19 cellular contexts compared by ENCODE assay signal in genomic region chr14:81206115-81206514, GRCh38. TPM values are rescaled to one million over a fixed set of nuclear protein-coding genes. Genes with fewer than 3 reads are reported as not detected.
DNase-seq lines count a peak whose midpoint lies in the region; ATAC-seq and TF ChIP-seq lines count a peak whose summit lies in the region.
"Had no signal": no experiment of that assay in that cellular context is flagged by ENCODE, and none has a peak within 500 bp of the region (broad histone marks: within the 10 kb centered on the region; RNA-seq: fewer than 3 reads in every experiment).

No MANE protein-coding gene starts in this region.

- H3K27me3 ChIP-seq in WERI-Rb-1 (ENCODE audit: insufficient read depth, low read depth, severe bottlenecking) (no peaks in the 10 kb centered on the region), sigmoid colon (no peaks in the 10 kb centered on the region)
- H3K27me3 ChIP-seq: MG63, tibial nerve had no signal

- no peak overlapping the region for H3K4me3 ChIP-seq in WERI-Rb-1 (ENCODE audit: low read depth, low read length)
- H3K4me3 ChIP-seq in sigmoid colon: no peak overlapping the region
- H3K4me3 ChIP-seq: A549, MG63, tibial nerve had no signal

- peak; percentile 15 for DNase-seq in activated CD8-positive, alpha-beta T cell treated with anti-CD3 and anti-CD28 coated beads for 36 hours
- no peak for DNase-seq in activated CD8-positive, alpha-beta T cell treated with anti-CD3 and anti-CD28 coated beads, Interleukin-2, amount 10 ng/mL, durations not matched to agents 7 days and 5 days
- no peak for DNase-seq in caudate nucleus (lab: John Stamatoyannopoulos, UW)
- DNase-seq in nephron progenitor cell: no peak
- no peak for DNase-seq in WERI-Rb-1
- DNase-seq in sigmoid colon: no peak
- DNase-seq in T-cell: no peak
- DNase-seq: activated naive CD8-positive, alpha-beta T cell treated with anti-CD3 and anti-CD28 coated beads, Interleukin-2, amount 10 ng/mL, durations not matched to agents 7 days and 5 days; CD4-positive, CD25-positive, alpha-beta regulatory T cell; foreskin melanocyte; GOT3; MG63; NCI-H2029 treated with DMSO at 0.1 percent for 48 hours; NCI-H510A treated with DMSO at 0.1 percent for 48 hours; retina had no signal

- 80 to 90% methylated on average over 4 of the region's 4 CpGs for WGBS in sigmoid colon, 2 donors

- TF ChIP-seq CTCF in activated CD8-positive, alpha-beta T cell treated with anti-CD3 and anti-CD28 coated beads for 36 hours (IDR thresholded peaks at IDR 0.05): no peak
- TF ChIP-seq CTCF in nephron progenitor cell (IDR thresholded peaks at IDR 0.05): no peak
- no peak for TF ChIP-seq CTCF in WERI-Rb-1 (IDR thresholded peaks at IDR 0.05; ENCODE audit: low read depth, low read length)
- TF ChIP-seq CTCF in sigmoid colon (IDR thresholded peaks at IDR 0.05): no peak

- POLR2A ChIA-PET in activated CD8-positive, alpha-beta T cell treated with anti-CD3 and anti-CD28 coated beads for 36 hours (lab: Charles Lee): no interaction called here
- POLR2A ChIA-PET in activated CD8-positive, alpha-beta T cell treated with anti-CD3 and anti-CD28 coated beads, Interleukin-2, amount 10 ng/mL, durations not matched to agents 7 days and 5 days (lab: Charles Lee): no interaction called here
- POLR2A ChIA-PET in T-cell (lab: Charles Lee): no interaction called here

- H3K36me3 ChIP-seq in WERI-Rb-1: peaks cover 68% of the 10 kb centered on the region
- peaks cover 0 to 49% (median 6%) of the 10 kb centered on the region in 4 donors for H3K36me3 ChIP-seq in sigmoid colon

- peaks cover 0 to 35% (median 9%) of the 10 kb centered on the region in 4 donors for H3K4me1 ChIP-seq in sigmoid colon
- H3K4me1 ChIP-seq: A549 had no signal

- H3K9me3 ChIP-seq in WERI-Rb-1 (ENCODE audit: severe bottlenecking): no peaks in the 10 kb centered on the region
- H3K9me3 ChIP-seq in sigmoid colon: no peaks in the 10 kb centered on the region
- H3K9me3 ChIP-seq: A549, MG63, tibial nerve had no signal

- H3K36me3 Mint-ChIP-seq in activated CD8-positive, alpha-beta T cell treated with anti-CD3 and anti-CD28 coated beads for 36 hours (ENCODE audit: low read depth): peaks cover 58% of the 10 kb centered on the region
- peaks cover 64% of the 10 kb centered on the region for H3K36me3 Mint-ChIP-seq in activated CD8-positive, alpha-beta T cell treated with anti-CD3 and anti-CD28 coated beads, Interleukin-2, amount 10 ng/mL, durations not matched to agents 7 days and 5 days (ENCODE audit: low read depth)
- H3K36me3 Mint-ChIP-seq in nephron progenitor cell (ENCODE audit: low read depth) (peaks cover 85% of the 10 kb centered on the region), T-cell (peaks cover 60% of the 10 kb centered on the region)

- peak; percentile 85 for ATAC-seq in activated CD8-positive, alpha-beta T cell treated with anti-CD3 and anti-CD28 coated beads for 36 hours
- no peak for ATAC-seq in activated CD8-positive, alpha-beta T cell treated with anti-CD3 and anti-CD28 coated beads, Interleukin-2, amount 10 ng/mL, durations not matched to agents 7 days and 5 days
- ATAC-seq in HG02759 (IDR thresholded peaks at IDR 0.05; ENCODE audit: unreplicated experiment): peak; percentile 53
- no peak for ATAC-seq in T-cell (replicated peaks in 1 of 4)
- ATAC-seq: A549 had no signal

- intact Hi-C loops in activated CD8-positive, alpha-beta T cell treated with anti-CD3 and anti-CD28 coated beads for 36 hours (cut with micrococcal nuclease): no loop called here
- intact Hi-C loops in sigmoid colon (cut with DNase I): no loop called here

- CTCF ChIA-PET in activated CD8-positive, alpha-beta T cell treated with anti-CD3 and anti-CD28 coated beads for 36 hours (lab: Charles Lee): no interaction called here
- CTCF ChIA-PET in activated CD8-positive, alpha-beta T cell treated with anti-CD3 and anti-CD28 coated beads, Interleukin-2, amount 10 ng/mL, durations not matched to agents 7 days and 5 days (lab: Charles Lee): no interaction called here
- CTCF ChIA-PET in T-cell (lab: Charles Lee): no interaction called here

- H3K27ac ChIP-seq in caudate nucleus (ENCODE audit: low read depth, low read length) (peak overlapping the region; percentile 11), WERI-Rb-1 (no peak overlapping the region), sigmoid colon (no peak overlapping the region)
- H3K27ac ChIP-seq: A549, tibial nerve had no signal

- H3K27ac Mint-ChIP-seq in activated CD8-positive, alpha-beta T cell treated with anti-CD3 and anti-CD28 coated beads for 36 hours: no peak overlapping the region
- no peak overlapping the region for H3K27ac Mint-ChIP-seq in activated CD8-positive, alpha-beta T cell treated with anti-CD3 and anti-CD28 coated beads, Interleukin-2, amount 10 ng/mL, durations not matched to agents 7 days and 5 days
- H3K27ac Mint-ChIP-seq in nephron progenitor cell: peak overlapping the region; percentile 94
- H3K27ac Mint-ChIP-seq in T-cell: peak overlapping the region in 1 of 2 donors; percentile 8
- H3K27ac Mint-ChIP-seq: activated naive CD8-positive, alpha-beta T cell treated with anti-CD3 and anti-CD28 coated beads, Interleukin-2, amount 10 ng/mL, durations not matched to agents 7 days and 5 days had no signal

- no peaks in the 10 kb centered on the region for H3K9me3 Mint-ChIP-seq in activated CD8-positive, alpha-beta T cell treated with anti-CD3 and anti-CD28 coated beads for 36 hours
- no peaks in the 10 kb centered on the region for H3K9me3 Mint-ChIP-seq in activated CD8-positive, alpha-beta T cell treated with anti-CD3 and anti-CD28 coated beads, Interleukin-2, amount 10 ng/mL, durations not matched to agents 7 days and 5 days (ENCODE audit: insufficient read depth)
- no peaks in the 10 kb centered on the region for H3K9me3 Mint-ChIP-seq in nephron progenitor cell
- no peaks in the 10 kb centered on the region for H3K9me3 Mint-ChIP-seq in T-cell
- H3K9me3 Mint-ChIP-seq: activated naive CD8-positive, alpha-beta T cell treated with anti-CD3 and anti-CD28 coated beads, Interleukin-2, amount 10 ng/mL, durations not matched to agents 7 days and 5 days; CD4-positive, CD25-positive, alpha-beta regulatory T cell; neural crest cell had no signal

- no peak overlapping the region for H3K4me3 Mint-ChIP-seq in activated CD8-positive, alpha-beta T cell treated with anti-CD3 and anti-CD28 coated beads for 36 hours
- H3K4me3 Mint-ChIP-seq in activated CD8-positive, alpha-beta T cell treated with anti-CD3 and anti-CD28 coated beads, Interleukin-2, amount 10 ng/mL, durations not matched to agents 7 days and 5 days: no peak overlapping the region
- H3K4me3 Mint-ChIP-seq in nephron progenitor cell (no peak overlapping the region), T-cell (no peak overlapping the region)
- H3K4me3 Mint-ChIP-seq: activated naive CD8-positive, alpha-beta T cell treated with anti-CD3 and anti-CD28 coated beads, Interleukin-2, amount 10 ng/mL, durations not matched to agents 7 days and 5 days; CD4-positive, CD25-positive, alpha-beta regulatory T cell; neural crest cell had no signal

- no peaks in the 10 kb centered on the region for H3K27me3 Mint-ChIP-seq in activated CD8-positive, alpha-beta T cell treated with anti-CD3 and anti-CD28 coated beads for 36 hours
- H3K27me3 Mint-ChIP-seq in activated CD8-positive, alpha-beta T cell treated with anti-CD3 and anti-CD28 coated beads, Interleukin-2, amount 10 ng/mL, durations not matched to agents 7 days and 5 days (ENCODE audit: low read depth): no peaks in the 10 kb centered on the region
- H3K27me3 Mint-ChIP-seq in nephron progenitor cell (ENCODE audit: low read depth, poor library complexity): no peaks in the 10 kb centered on the region
- no peaks in the 10 kb centered on the region for H3K27me3 Mint-ChIP-seq in T-cell
- H3K27me3 Mint-ChIP-seq: activated naive CD8-positive, alpha-beta T cell treated with anti-CD3 and anti-CD28 coated beads, Interleukin-2, amount 10 ng/mL, durations not matched to agents 7 days and 5 days; CD4-positive, CD25-positive, alpha-beta regulatory T cell had no signal

- no peak for TF ChIP-seq EP300 in sigmoid colon (IDR thresholded peaks at IDR 0.05)

- no peak for TF ChIP-seq POLR2A in sigmoid colon (IDR thresholded peaks at IDR 0.05)

- H3K4me1 Mint-ChIP-seq in activated CD8-positive, alpha-beta T cell treated with anti-CD3 and anti-CD28 coated beads for 36 hours (ENCODE audit: low read depth): peaks cover 32% of the 10 kb centered on the region
- H3K4me1 Mint-ChIP-seq in activated CD8-positive, alpha-beta T cell treated with anti-CD3 and anti-CD28 coated beads, Interleukin-2, amount 10 ng/mL, durations not matched to agents 7 days and 5 days (ENCODE audit: low read depth): peaks cover 6% of the 10 kb centered on the region
- peaks cover 20% of the 10 kb centered on the region for H3K4me1 Mint-ChIP-seq in nephron progenitor cell
- H3K4me1 Mint-ChIP-seq in T-cell: peaks cover 35 to 56% (median 55%) of the 10 kb centered on the region in 3 donors

RNA-seq across cellular contexts. Expression of gene GTF2A1, which starts 14.6 kb away (rescaled TPM):
- total RNA-seq in activated CD8-positive, alpha-beta T cell treated with anti-CD3 and anti-CD28 coated beads for 36 hours: 10 to 100 TPM; 34.3 to 35.9 TPM
- total RNA-seq in activated CD8-positive, alpha-beta T cell treated with anti-CD3 and anti-CD28 coated beads, Interleukin-2, amount 10 ng/mL, durations not matched to agents 7 days and 5 days: 10 to 100 TPM; 33.6 to 33.7 TPM
- total RNA-seq in sigmoid colon: 10 to 100 TPM; 14.7 to 21.8 (median 20.9) TPM
- 1 to 10 TPM; 6.0 to 9.1 (median 8.1) TPM for polyA plus RNA-seq in sigmoid colon
- total RNA-seq in T-cell: 10 to 100 TPM; 21.2 to 34.1 (median 29.3) TPM

Comparison
In these comparisons a context has a peak if more than half of its experiments do, and no peak if none do; other contexts are left out.
1. ATAC-seq: peak in activated CD8-positive, alpha-beta T cell treated with anti-CD3 and anti-CD28 coated beads for 36 hours (single experiment) and HG02759 (single experiment); none in activated CD8-positive, alpha-beta T cell treated with anti-CD3 and anti-CD28 coated beads, Interleukin-2, amount 10 ng/mL, durations not matched to agents 7 days and 5 days (single experiment) and T-cell (0 of 4).